19 cellular contexts compared by ENCODE assay signal in the genomic region with DNA sequence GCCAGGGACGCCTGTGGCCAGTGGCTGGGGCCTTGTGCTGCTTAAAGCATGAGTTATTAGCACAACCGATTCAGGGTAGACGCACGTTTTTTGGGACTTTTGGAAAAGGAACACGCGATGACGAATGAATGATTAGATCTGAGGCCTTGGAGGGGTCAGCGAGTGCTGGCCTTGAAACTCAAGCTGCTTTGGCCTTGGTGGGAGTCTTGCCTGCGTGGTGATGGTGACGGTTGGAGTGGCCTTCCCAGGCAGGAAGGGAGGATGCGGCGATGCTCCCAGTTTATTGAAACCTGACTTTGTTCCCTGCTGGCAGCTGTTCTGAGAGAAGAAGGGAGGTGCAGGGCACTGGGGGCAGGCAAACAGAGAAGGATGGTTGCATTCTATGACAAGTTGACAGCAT.
"Had no signal": no experiment of that assay in that cellular context is flagged by ENCODE, and none has a peak within 500 bp of the region (broad histone marks: within the 10 kb centered on the region; RNA-seq: fewer than 3 reads in every experiment).

No MANE protein-coding gene starts in this region.

- H3K4me3 Mint-ChIP-seq: activated CD4-positive, alpha-beta memory T cell treated with anti-CD3 and anti-CD28 coated beads, Interleukin-2, amount 10 ng/mL, durations not matched to agents 7 days and 5 days; activated T-cell treated with anti-CD3 and anti-CD28 coated beads, Interleukin-2, amount 50 U/mL, for 4 hours; brain; naive thymus-derived CD4-positive, alpha-beta T cell; stimulated activated naive B cell treated with anti-CD40 and anti-IgM and Interleukin-4, amounts not matched to agents 10 μg/mL and 1 μg/mL and 100 μg/mL, for 72 hours had no signal

- DNase-seq: activated CD4-positive, alpha-beta memory T cell treated with anti-CD3 and anti-CD28 coated beads, Interleukin-2, amount 10 ng/mL, durations not matched to agents 7 days and 5 days; activated effector memory CD4-positive, alpha-beta T cell treated with anti-CD3 and anti-CD28 coated beads, Interleukin-2, amount 50 U/mL, for 16 hours; activated T-cell treated with anti-CD3 and anti-CD28 coated beads, Interleukin-2, amount 50 U/mL, for 4 hours; amygdala; central memory CD4-positive, alpha-beta T cell; effector memory CD4-positive, alpha-beta T cell; heart right ventricle; left colon; mucosa of descending colon; naive thymus-derived CD4-positive, alpha-beta T cell; posterior cingulate gyrus; SK-N-SH; stimulated activated CD4-positive, alpha-beta T cell treated with anti-CD3 and anti-CD28 coated beads, Interleukin-2, amount 100 ng/mL, for 48 hours; stimulated activated naive B cell treated with anti-CD40 and anti-IgM and Interleukin-4, amounts not matched to agents 10 μg/mL and 1 μg/mL and 100 μg/mL, for 72 hours; T-helper 1 cell; T1000; transverse colon had no signal

- H3K4me1 Mint-ChIP-seq: activated CD4-positive, alpha-beta memory T cell treated with anti-CD3 and anti-CD28 coated beads, Interleukin-2, amount 10 ng/mL, durations not matched to agents 7 days and 5 days; naive thymus-derived CD4-positive, alpha-beta T cell had no signal

- ATAC-seq: activated naive CD4-positive, alpha-beta T cell treated with anti-CD3 and anti-CD28 coated beads, Interleukin-2, amount 50 U/mL, for 72 hours; activated T-cell treated with anti-CD3 and anti-CD28 coated beads, Interleukin-2, amount 50 U/mL, for 4 hours; heart right ventricle; left colon; mucosa of descending colon; naive thymus-derived CD4-positive, alpha-beta T cell; stimulated activated naive B cell treated with anti-CD40 and anti-IgM and Interleukin-4, amounts not matched to agents 10 μg/mL and 1 μg/mL and 100 μg/mL, for 72 hours had no signal

- H3K27me3 Mint-ChIP-seq: brain had no signal

- H3K27ac Mint-ChIP-seq: activated CD4-positive, alpha-beta memory T cell treated with anti-CD3 and anti-CD28 coated beads, Interleukin-2, amount 10 ng/mL, durations not matched to agents 7 days and 5 days; activated naive CD4-positive, alpha-beta T cell treated with anti-CD3 and anti-CD28 coated beads, Interleukin-2, amount 50 U/mL, for 72 hours; naive thymus-derived CD4-positive, alpha-beta T cell; stimulated activated naive B cell treated with anti-CD40 and anti-IgM and Interleukin-4, amounts not matched to agents 10 μg/mL and 1 μg/mL and 100 μg/mL, for 72 hours had no signal

- H3K9me3 Mint-ChIP-seq: activated CD4-positive, alpha-beta memory T cell treated with anti-CD3 and anti-CD28 coated beads, Interleukin-2, amount 10 ng/mL, durations not matched to agents 7 days and 5 days; activated naive CD4-positive, alpha-beta T cell treated with anti-CD3 and anti-CD28 coated beads, Interleukin-2, amount 50 U/mL, for 72 hours; activated T-cell treated with anti-CD3 and anti-CD28 coated beads, Interleukin-2, amount 50 U/mL, for 4 hours; naive thymus-derived CD4-positive, alpha-beta T cell; stimulated activated naive B cell treated with anti-CD40 and anti-IgM and Interleukin-4, amounts not matched to agents 10 μg/mL and 1 μg/mL and 100 μg/mL, for 72 hours had no signal

- H3K36me3 Mint-ChIP-seq: activated naive CD4-positive, alpha-beta T cell treated with anti-CD3 and anti-CD28 coated beads, Interleukin-2, amount 50 U/mL, for 72 hours; naive thymus-derived CD4-positive, alpha-beta T cell had no signal
